Comparison of ENCODE assay signal across 17 cellular contexts in the genomic region with DNA sequence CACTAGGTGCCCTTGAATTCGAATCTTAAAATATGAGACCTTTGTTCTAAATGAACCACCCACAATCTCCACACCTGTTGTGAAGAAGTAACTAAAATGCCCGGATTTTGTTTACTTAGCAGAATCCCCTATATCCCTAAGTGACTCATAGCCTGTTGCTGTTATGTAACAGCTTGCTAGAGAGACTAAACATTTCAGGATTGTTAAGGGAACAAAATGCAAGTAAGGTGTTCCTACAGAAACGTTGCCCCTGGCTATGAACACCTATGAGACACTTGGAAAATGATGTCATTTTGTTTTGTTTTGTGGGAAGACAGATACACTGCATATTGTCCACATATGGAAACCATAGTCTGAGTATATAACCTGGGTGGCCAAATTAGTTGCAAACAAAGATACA. TPM values are rescaled to one million over a fixed set of nuclear protein-coding genes. Genes with fewer than 3 reads are reported as not detected.
"Had no signal": no experiment of that assay in that cellular context is flagged by ENCODE, and none has a peak within 500 bp of the region (broad histone marks: within the 10 kb centered on the region; RNA-seq: fewer than 3 reads in every experiment).

No MANE protein-coding gene starts in this region.

- H3K36me3 ChIP-seq: esophagus squamous epithelium, heart left ventricle, right atrium auricular region, thoracic aorta, transverse colon had no signal

- ATAC-seq: heart left ventricle; naive thymus-derived CD4-positive, alpha-beta T cell; psoas muscle; stimulated activated naive B cell treated with anti-CD40 and anti-IgM and Interleukin-4, amounts not matched to agents 10 μg/mL and 1 μg/mL and 100 μg/mL, for 72 hours; stimulated activated naive CD8-positive, alpha-beta T cell treated with anti-CD3 and anti-CD28 coated beads, Interleukin-15, amount 100 ng/mL, for 72 hours had no signal

- H3K27ac ChIP-seq: dorsolateral prefrontal cortex, heart left ventricle, psoas muscle, right atrium auricular region, thoracic aorta, transverse colon had no signal

- H3K4me3 ChIP-seq: dorsolateral prefrontal cortex, esophagus squamous epithelium, heart left ventricle, psoas muscle, right atrium auricular region, thoracic aorta, transverse colon had no signal

- DNase-seq: cortex of kidney; dorsolateral prefrontal cortex; effector CD8-positive, alpha-beta T cell; esophagus squamous epithelium; heart left ventricle; hippocampal formation; kidney glomerular epithelial cell; naive thymus-derived CD4-positive, alpha-beta T cell; nephron progenitor cell; psoas muscle; stimulated activated CD4-positive, alpha-beta T cell treated with anti-CD3 and anti-CD28 coated beads, Interleukin-4, amount 100 ng/mL, for 4 hours; stimulated activated naive B cell treated with anti-CD40 and anti-IgM and Interleukin-4, amounts not matched to agents 10 μg/mL and 1 μg/mL and 100 μg/mL, for 72 hours; stimulated activated naive CD8-positive, alpha-beta T cell treated with anti-CD3 and anti-CD28 coated beads, Interleukin-15, amount 100 ng/mL, for 72 hours; transverse colon had no signal

- H3K9me3 ChIP-seq: esophagus squamous epithelium, heart left ventricle, psoas muscle, right atrium auricular region, thoracic aorta, transverse colon had no signal

- H3K27me3 ChIP-seq: esophagus squamous epithelium, heart left ventricle, right atrium auricular region, transverse colon had no signal

- H3K4me1 ChIP-seq: heart left ventricle, psoas muscle, right atrium auricular region, transverse colon had no signal

RNA-seq across cellular contexts. Expression of a gene that starts 24.2 kb away (rescaled TPM):
- total RNA-seq: mononuclear cell; naive thymus-derived CD4-positive, alpha-beta T cell had no signal
- polyA plus RNA-seq: naive thymus-derived CD4-positive, alpha-beta T cell had no signal
